ENCODE assay signal across 30 cellular contexts in genomic region chr1:41655632-41656031, GRCh38.
A peak's percentile ranks its signal among the peaks of the same experiment; 100 is the strongest.
DNase-seq lines count a peak whose midpoint lies in the region; ATAC-seq and TF ChIP-seq lines count a peak whose summit lies in the region.
"Had no signal": no experiment of that assay in that cellular context is flagged by ENCODE, and none has a peak within 500 bp of the region (broad histone marks: within the 10 kb centered on the region; RNA-seq: fewer than 3 reads in every experiment).

No MANE protein-coding gene starts in this region.

- ATAC-seq in activated naive CD4-positive, alpha-beta T cell treated with anti-CD3 and anti-CD28 coated beads, Interleukin-2, amount 50 U/mL, for 72 hours: peak; percentile 26 to 65
- no peak for ATAC-seq in activated naive CD8-positive, alpha-beta T cell treated with anti-CD3 and anti-CD28 coated beads, Interleukin-2, amount 50 U/mL, for 24 hours
- ATAC-seq in HG02623 (IDR thresholded peaks at IDR 0.05; ENCODE audit: unreplicated experiment): no peak
- ATAC-seq: CD8-positive, alpha-beta T cell; gastrocnemius medialis; left colon; psoas muscle had no signal

- H3K4me2 ChIP-seq in smooth muscle cell: no peak overlapping the region
- H3K4me2 ChIP-seq: GM23338, hepatocyte had no signal

- peaks cover 5% of the 10 kb centered on the region for H3F3A ChIP-seq in smooth muscle cell (ENCODE audit: low read depth)

- 83% methylated on average over 3 of the region's 3 CpGs for WGBS in smooth muscle cell (ENCODE audit: low lambda C conversion rate)

- H3K4me3 ChIP-seq in smooth muscle cell: no peak overlapping the region
- H3K4me3 ChIP-seq: dorsolateral prefrontal cortex, gastrocnemius medialis, GM23338, hepatocyte, psoas muscle, sigmoid colon had no signal

- H3K36me3 ChIP-seq in smooth muscle cell (ENCODE audit: low read depth): no peaks in the 10 kb centered on the region
- H3K36me3 ChIP-seq: gastrocnemius medialis, neutrophil, sigmoid colon had no signal

- no peak for TF ChIP-seq CTCF in smooth muscle cell (IDR thresholded peaks at IDR 0.05; ENCODE audit: borderline replicate concordance, insufficient read depth, poor library complexity, severe bottlenecking)

- peaks cover 4% of the 10 kb centered on the region for H3K4me1 ChIP-seq in smooth muscle cell (ENCODE audit: low read depth)
- H3K4me1 ChIP-seq: gastrocnemius medialis, psoas muscle, sigmoid colon had no signal

- H3K79me2 ChIP-seq in smooth muscle cell (ENCODE audit: low read depth): peaks cover 80% of the 10 kb centered on the region
- H3K79me2 ChIP-seq: hepatocyte had no signal

- H3K4me1 Mint-ChIP-seq in T-helper 1 cell treated with Interleukin-12 subunit alpha and Interleukin-12 subunit beta and Interleukin-4 antibody, amounts not matched to agents 30 μg/mL and 1 μg/mL, for 36 hours (ENCODE audit: low read depth): peaks cover 76% of the 10 kb centered on the region
- H3K4me1 Mint-ChIP-seq in activated naive CD8-positive, alpha-beta T cell treated with anti-CD3 and anti-CD28 coated beads, Interleukin-2, amount 50 U/mL, for 24 hours: peaks cover 97% of the 10 kb centered on the region

- peaks cover 31% of the 10 kb centered on the region for H3K36me3 Mint-ChIP-seq in T-helper 1 cell treated with Interleukin-12 subunit alpha and Interleukin-12 subunit beta and Interleukin-4 antibody, amounts not matched to agents 30 μg/mL and 1 μg/mL, for 36 hours (ENCODE audit: low read depth)
- peaks cover 31 to 32% of the 10 kb centered on the region in 2 donors for H3K36me3 Mint-ChIP-seq in activated naive CD4-positive, alpha-beta T cell treated with anti-CD3 and anti-CD28 coated beads, Interleukin-2, amount 50 U/mL, for 72 hours
- H3K36me3 Mint-ChIP-seq in activated naive CD8-positive, alpha-beta T cell treated with anti-CD3 and anti-CD28 coated beads, Interleukin-2, amount 50 U/mL, for 24 hours (ENCODE audit: low read depth): peaks cover 67% of the 10 kb centered on the region
- H3K36me3 Mint-ChIP-seq: CD8-positive, alpha-beta T cell had no signal

- H3K27ac ChIP-seq in smooth muscle cell (ENCODE audit: low read depth): peak overlapping the region; percentile 24
- H3K27ac ChIP-seq: 22Rv1, gastrocnemius medialis, hepatocyte, neutrophil, psoas muscle, sigmoid colon had no signal

- H4K20me1 ChIP-seq in smooth muscle cell (ENCODE audit: low read depth): peaks cover 48% of the 10 kb centered on the region

- no peaks in the 10 kb centered on the region for H3K9me3 ChIP-seq in smooth muscle cell (replicated peaks; ENCODE audit: low read depth)
- H3K9me3 ChIP-seq: gastrocnemius medialis, neutrophil, psoas muscle, sigmoid colon had no signal

- H2AFZ ChIP-seq in smooth muscle cell (ENCODE audit: low read depth): no peak overlapping the region
- H2AFZ ChIP-seq: GM23338, hepatocyte had no signal

- H3K27ac Mint-ChIP-seq in T-helper 1 cell treated with Interleukin-12 subunit alpha and Interleukin-12 subunit beta and Interleukin-4 antibody, amounts not matched to agents 30 μg/mL and 1 μg/mL, for 36 hours: peak overlapping the region; percentile 7
- H3K27ac Mint-ChIP-seq in activated naive CD4-positive, alpha-beta T cell treated with anti-CD3 and anti-CD28 coated beads, Interleukin-2, amount 50 U/mL, for 72 hours: peak overlapping the region; percentile 31 to 65
- peak overlapping the region; percentile 75 for H3K27ac Mint-ChIP-seq in activated naive CD8-positive, alpha-beta T cell treated with anti-CD3 and anti-CD28 coated beads, Interleukin-2, amount 50 U/mL, for 24 hours
- H3K27ac Mint-ChIP-seq: CD8-positive, alpha-beta T cell; GM23338 had no signal

- no peaks in the 10 kb centered on the region for H3K27me3 Mint-ChIP-seq in T-helper 1 cell treated with Interleukin-12 subunit alpha and Interleukin-12 subunit beta and Interleukin-4 antibody, amounts not matched to agents 30 μg/mL and 1 μg/mL, for 36 hours (ENCODE audit: low read depth)
- no peaks in the 10 kb centered on the region for H3K27me3 Mint-ChIP-seq in activated naive CD8-positive, alpha-beta T cell treated with anti-CD3 and anti-CD28 coated beads, Interleukin-2, amount 50 U/mL, for 24 hours

- H3K27me3 ChIP-seq in smooth muscle cell (ENCODE audit: low read depth): no peaks in the 10 kb centered on the region
- H3K27me3 ChIP-seq: dorsolateral prefrontal cortex, gastrocnemius medialis, sigmoid colon had no signal

- H3K9ac ChIP-seq in smooth muscle cell (ENCODE audit: low read depth): no peak overlapping the region

- H3K4me3 Mint-ChIP-seq in T-helper 1 cell treated with Interleukin-12 subunit alpha and Interleukin-12 subunit beta and Interleukin-4 antibody, amounts not matched to agents 30 μg/mL and 1 μg/mL, for 36 hours: no peak overlapping the region
- no peak overlapping the region for H3K4me3 Mint-ChIP-seq in activated naive CD8-positive, alpha-beta T cell treated with anti-CD3 and anti-CD28 coated beads, Interleukin-2, amount 50 U/mL, for 24 hours
- H3K4me3 Mint-ChIP-seq: CD8-positive, alpha-beta T cell; GM23338 had no signal

- H3K9me3 Mint-ChIP-seq in T-helper 1 cell treated with Interleukin-12 subunit alpha and Interleukin-12 subunit beta and Interleukin-4 antibody, amounts not matched to agents 30 μg/mL and 1 μg/mL, for 36 hours: no peaks in the 10 kb centered on the region
- H3K9me3 Mint-ChIP-seq in activated naive CD4-positive, alpha-beta T cell treated with anti-CD3 and anti-CD28 coated beads, Interleukin-2, amount 50 U/mL, for 72 hours: no peaks in the 10 kb centered on the region
- H3K9me3 Mint-ChIP-seq in activated naive CD8-positive, alpha-beta T cell treated with anti-CD3 and anti-CD28 coated beads, Interleukin-2, amount 50 U/mL, for 24 hours: no peaks in the 10 kb centered on the region
- H3K9me3 Mint-ChIP-seq: CD8-positive, alpha-beta T cell; GM23338 had no signal

- DNase-seq in T-helper 1 cell (no peak), smooth muscle cell (lab: John Stamatoyannopoulos, UW; ENCODE audit: unreplicated experiment) (no peak), T1000 (lab: John Stamatoyannopoulos, UW) (no peak)
- DNase-seq in activated naive CD4-positive, alpha-beta T cell treated with anti-CD3 and anti-CD28 coated beads, Interleukin-2, amount 50 U/mL, for 72 hours (ENCODE audit: low spot score in 2 of 2): no peak
- no peak for DNase-seq in activated naive CD4-positive, alpha-beta T cell treated with Interleukin-2 at 50 U/mL for 16 hours
- DNase-seq in activated naive CD8-positive, alpha-beta T cell treated with anti-CD3 and anti-CD28 coated beads, Interleukin-2, amount 50 U/mL, for 24 hours: no peak
- DNase-seq: activated CD4-positive, alpha-beta T cell treated with anti-CD3 and anti-CD28 coated beads for 4 hours; CD8-positive, alpha-beta T cell; cerebellar nuclear complex; EL; gastrocnemius medialis; Karpas-422; mesenchymal stem cell; NCI-H146; NCI-H2107; NCI-H446; NCI-H82; psoas muscle; RPMI8226; sigmoid colon; stimulated activated CD4-positive, alpha-beta T cell treated with anti-CD3 and anti-CD28 coated beads, Interleukin-4, amount 100 ng/mL, for 4 hours; stimulated activated naive CD4-positive, alpha-beta T cell treated with Interleukin-2 at 50 U/mL for 16 hours had no signal

Comparison
In these comparisons a context has a peak if more than half of its experiments do, and no peak if none do; other contexts are left out.
1. H3K27ac Mint-ChIP-seq: peak in every context shown above with its lines; median percentile 75 in activated naive CD8-positive, alpha-beta T cell treated with anti-CD3 and anti-CD28 coated beads, Interleukin-2, amount 50 U/mL, for 24 hours; 48 in activated naive CD4-positive, alpha-beta T cell treated with anti-CD3 and anti-CD28 coated beads, Interleukin-2, amount 50 U/mL, for 72 hours; 7 in T-helper 1 cell treated with Interleukin-12 subunit alpha and Interleukin-12 subunit beta and Interleukin-4 antibody, amounts not matched to agents 30 μg/mL and 1 μg/mL, for 36 hours.
2. ATAC-seq: peak in activated naive CD4-positive, alpha-beta T cell treated with anti-CD3 and anti-CD28 coated beads, Interleukin-2, amount 50 U/mL, for 72 hours (2 of 2); none in activated naive CD8-positive, alpha-beta T cell treated with anti-CD3 and anti-CD28 coated beads, Interleukin-2, amount 50 U/mL, for 24 hours (single experiment) and HG02623 (single experiment).